In genomic region chr17:4968916-4969550, GRCh38 we compare ENCODE assay signal across 8 cellular contexts.
DNase-seq lines count a peak whose midpoint lies in the region; TF ChIP-seq lines count a peak whose summit lies in the region.

No MANE protein-coding gene starts in this region.

- peak overlapping the region; percentile 71 for H3K27ac ChIP-seq in OCI-LY1 (ENCODE audit: low read depth, low read length, poor library complexity, severe bottlenecking)

- no peak overlapping the region for H3K27ac Mint-ChIP-seq in nephron progenitor cell

- no peaks in the 10 kb centered on the region for H3K9me2 ChIP-seq in OCI-LY1 (ENCODE audit: low read depth, low read length)

- H3K27me3 Mint-ChIP-seq in nephron progenitor cell (ENCODE audit: low read depth, poor library complexity) = peaks cover 8% of the 10 kb centered on the region

- H3K79me2 ChIP-seq in OCI-LY1 (ENCODE audit: insufficient read depth, low read length) = 0 out of 2 replicates have a peak, but pooled peaks cover 3% of the 10 kb centered on the region

- no peaks in the 10 kb centered on the region for H3K27me3 ChIP-seq in OCI-LY1 (ENCODE audit: insufficient read depth, low read length)

- peaks cover 29% of the 10 kb centered on the region for H3K4me1 Mint-ChIP-seq in nephron progenitor cell

- H4K20me1 ChIP-seq in OCI-LY1 (ENCODE audit: insufficient read depth, low read length) = no peaks in the 10 kb centered on the region

- DNase-seq in dedifferentiated amniotic fluid mesenchymal stem cell (ENCODE audit: extremely low spot score) = peak; percentile 98
- peak; percentile 28 for DNase-seq in nephron progenitor cell
- DNase-seq in DMS114 treated with DMSO at 0.1 percent for 48 hours (lab: John Stamatoyannopoulos, UW; ENCODE audit: unreplicated experiment) = no peak
- no peak for DNase-seq in NCI-H526 treated with DMSO at 0.1 percent for 48 hours (lab: John Stamatoyannopoulos, UW)
- DNase-seq in NCI-H1105 (lab: John Stamatoyannopoulos, UW) = no peak
- DNase-seq in iPS-NIHi11 (ENCODE audit: low spot score) = no peak

- no peaks in the 10 kb centered on the region for H3K9me3 ChIP-seq in OCI-LY1 (ENCODE audit: low read length)

- H3K4me1 ChIP-seq in OCI-LY1 (ENCODE audit: insufficient read depth, low read length, severe bottlenecking) = peaks cover 25% of the 10 kb centered on the region

- H3K4me3 ChIP-seq in GM08714 (ENCODE audit: low read length) = peak overlapping the region; percentile 67; the same call in 1 of the 2 replicates
- H3K4me3 ChIP-seq in OCI-LY1 (ENCODE audit: low read depth, low read length, poor library complexity, severe bottlenecking) = peak overlapping the region; percentile 84

- peak overlapping the region; percentile 81 for H3K4me2 ChIP-seq in OCI-LY1 (ENCODE audit: low read length)

- H3K4me3 Mint-ChIP-seq in nephron progenitor cell = no peak overlapping the region

- H3K36me3 Mint-ChIP-seq in nephron progenitor cell (ENCODE audit: low read depth) = peaks cover 47% of the 10 kb centered on the region

- H2AFZ ChIP-seq in OCI-LY1 (ENCODE audit: low read length) = no peak overlapping the region

- peaks cover 57% of the 10 kb centered on the region; the same call in 1 of the 2 replicates for H3K36me3 ChIP-seq in OCI-LY1 (ENCODE audit: insufficient read depth, low read length)

- TF ChIP-seq CTCF in OCI-LY1 (IDR thresholded peaks at IDR 0.05; ENCODE audit: low read length) (no peak), nephron progenitor cell (IDR thresholded peaks at IDR 0.05) (no peak)

- peak overlapping the region; percentile 92 for H3K9ac ChIP-seq in OCI-LY1 (ENCODE audit: low read length)

- H3F3A ChIP-seq in OCI-LY1 (ENCODE audit: insufficient read depth, low read length) = no peaks in the 10 kb centered on the region

- H3K9me3 Mint-ChIP-seq in nephron progenitor cell = peaks cover 14% of the 10 kb centered on the region

Comparison
In these comparisons a context has a peak if more than half of its experiments do, and no peak if none do; other contexts are left out.
1. DNase-seq: peak in dedifferentiated amniotic fluid mesenchymal stem cell (single experiment) and nephron progenitor cell (single experiment); none in DMS114 treated with DMSO at 0.1 percent for 48 hours (single experiment), NCI-H526 treated with DMSO at 0.1 percent for 48 hours (single experiment), NCI-H1105 (single experiment) and iPS-NIHi11 (single experiment).